ENCODE assay signal across 25 cellular contexts in genomic region chr18:32801236-32801635, GRCh38. TPM values are rescaled to one million over a fixed set of nuclear protein-coding genes. Genes with fewer than 3 reads are reported as not detected.
DNase-seq lines count a peak whose midpoint lies in the region; ATAC-seq, FAIRE-seq and TF ChIP-seq lines count a peak whose summit lies in the region.
"Had no signal": no experiment of that assay in that cellular context is flagged by ENCODE, and none has a peak within 500 bp of the region (broad histone marks: within the 10 kb centered on the region; RNA-seq: fewer than 3 reads in every experiment).

No MANE protein-coding gene starts in this region.

- peak overlapping the region; percentile 99 for H3K27ac Mint-ChIP-seq in memory B cell
- H3K27ac Mint-ChIP-seq: CD8-positive, alpha-beta T cell had no signal

- no peaks in the 10 kb centered on the region for H3K79me1 ChIP-seq in mesenchymal stem cell (replicated peaks; ENCODE audit: low read length, poor library complexity, severe bottlenecking)

- no peak overlapping the region for H3K14ac ChIP-seq in mesenchymal stem cell (ENCODE audit: low read length in 2 of 2)

- H3K9me3 Mint-ChIP-seq in memory B cell, result peaks cover 3% of the 10 kb centered on the region

- ATAC-seq in memory B cell (ENCODE audit: low read depth), result no peak
- no peak for ATAC-seq in stimulated activated naive CD8-positive, alpha-beta T cell treated with anti-CD3 and anti-CD28 coated beads, Interleukin-15, Interleukin-2, amounts not matched to agents 100 U/mL and 50 U/mL, for 24 hours
- ATAC-seq: CD8-positive, alpha-beta T cell; GM12878; K562; Panc1; Right ventricle myocardium inferior had no signal

- H3F3A ChIP-seq in DOHH2 (ENCODE audit: control insufficient read depth, insufficient read depth), result peaks cover 24% of the 10 kb centered on the region

- peaks cover 2% of the 10 kb centered on the region; the same call in 1 of the 2 replicates for H3K36me3 ChIP-seq in DOHH2 (ENCODE audit: control insufficient read depth, low read length)
- H3K36me3 ChIP-seq in thyroid gland, result no peaks in the 10 kb centered on the region
- no peaks in the 10 kb centered on the region for H3K36me3 ChIP-seq in mesenchymal stem cell (ENCODE audit: control insufficient read depth in 1 of 2, insufficient read depth in 2 of 2, low read depth in 1 of 2, low read length in 2 of 2)

- intact Hi-C loops in thyroid gland (cut with DNase I), result no loop called here

- H3K23ac ChIP-seq in mesenchymal stem cell (ENCODE audit: low read length in 2 of 2), result no peak overlapping the region

- H4K91ac ChIP-seq in mesenchymal stem cell (ENCODE audit: low read length), result no peak overlapping the region

- H2BK12ac ChIP-seq in mesenchymal stem cell (ENCODE audit: low read length in 2 of 2), result no peak overlapping the region

- H3K36me3 Mint-ChIP-seq in memory B cell, result peaks cover 3% of the 10 kb centered on the region
- H3K36me3 Mint-ChIP-seq: CD8-positive, alpha-beta T cell had no signal

- H3K4me2 ChIP-seq in DOHH2 (ENCODE audit: low read length), result peak overlapping the region; percentile 71
- H3K4me2 ChIP-seq in mesenchymal stem cell (ENCODE audit: low read length, poor library complexity, severe bottlenecking), result no peak overlapping the region

- no peak overlapping the region for H3K9ac ChIP-seq in mesenchymal stem cell (ENCODE audit: low read length)
- H3K9ac ChIP-seq: GM23248 had no signal

- TF ChIP-seq CTCF in DOHH2 (IDR thresholded peaks at IDR 0.05; ENCODE audit: low read depth, low read length, poor library complexity, severe bottlenecking) (no peak), thyroid gland (IDR thresholded peaks at IDR 0.05) (no peak)

- no peak overlapping the region for H3K27ac ChIP-seq in DOHH2 (ENCODE audit: low read depth, low read length)
- peak overlapping the region; percentile 62 to 84 (median 75) for H3K27ac ChIP-seq in thyroid gland
- no peak overlapping the region for H3K27ac ChIP-seq in mesenchymal stem cell (ENCODE audit: low read length, poor library complexity, severe bottlenecking)
- H3K27ac ChIP-seq: GM23248, HL-60, SK-N-MC had no signal

- H2AK5ac ChIP-seq in mesenchymal stem cell (ENCODE audit: low read length, severe bottlenecking), result no peak overlapping the region

- peak; percentile 41 for DNase-seq in RCC 7860 (ENCODE audit: low spot score)
- no peak for DNase-seq in memory B cell (ENCODE audit: low spot score in 2 of 2)
- no peak for DNase-seq in thyroid gland
- no peak for DNase-seq in mesenchymal stem cell
- DNase-seq in stimulated activated naive CD8-positive, alpha-beta T cell treated with anti-CD3 and anti-CD28 coated beads, Interleukin-15, Interleukin-2, amounts not matched to agents 100 U/mL and 50 U/mL, for 24 hours, result no peak
- no peak for DNase-seq in COLO829 (ENCODE audit: low spot score)
- DNase-seq: CD8-positive, alpha-beta T cell; DND-41; GDM1; GM23248; HCEC 1CT; NCI-H1436; NCI-H2029; NCI-H2171 treated with DMSO at 0.1 percent for 48 hours; NCI-H446 treated with DMSO at 0.1 percent for 48 hours; NCI-H82 had no signal

- no peaks in the 10 kb centered on the region for H4K20me1 ChIP-seq in DOHH2 (ENCODE audit: control insufficient read depth, insufficient read depth, low read depth, low read length)

- no peak overlapping the region for H2BK120ac ChIP-seq in mesenchymal stem cell (ENCODE audit: low read depth, low read length)

- no peak for TF ChIP-seq POLR2A in thyroid gland (IDR thresholded peaks at IDR 0.05)

- no peaks in the 10 kb centered on the region for H3K79me2 ChIP-seq in DOHH2 (ENCODE audit: control insufficient read depth, low read length)

- H2BK5ac ChIP-seq in mesenchymal stem cell (ENCODE audit: low read depth, low read length, poor library complexity, severe bottlenecking), result no peak overlapping the region

- H3K4me3 ChIP-seq in DOHH2 (ENCODE audit: low read length) (peak overlapping the region; percentile 41), thyroid gland (replicated peaks in 1 of 3) (no peak overlapping the region), mesenchymal stem cell (ENCODE audit: insufficient read depth in 1 of 2, low read depth in 1 of 2, low read length in 2 of 2) (no peak overlapping the region)
- H3K4me3 ChIP-seq: GM12878, GM23248, K562, SK-N-MC had no signal

- no peak overlapping the region for H4K8ac ChIP-seq in mesenchymal stem cell (ENCODE audit: low read length)

- H3K4ac ChIP-seq in mesenchymal stem cell (ENCODE audit: low read depth in 1 of 2, low read length in 2 of 2), result no peak overlapping the region

- peak; percentile 95 for FAIRE-seq in RCC 7860 (lab: Jason Lieb, UNC)
- FAIRE-seq: GM12878, GM18507, HTR-8/SVneo, K562 had no signal

- H3K27me3 ChIP-seq in DOHH2 (ENCODE audit: control insufficient read depth, low read length) (no peaks in the 10 kb centered on the region), thyroid gland (no peaks in the 10 kb centered on the region), mesenchymal stem cell (ENCODE audit: control insufficient read depth in 1 of 2, insufficient read depth in 1 of 2, low read length in 2 of 2) (no peaks in the 10 kb centered on the region)

- 10 to 12% methylated on average over 1 of the region's 1 CpG for WGBS in thyroid gland, 2 donors
- 70% methylated on average over 1 of the region's 1 CpG for WGBS in mesenchymal stem cell

- no peaks in the 10 kb centered on the region for H3K27me3 Mint-ChIP-seq in memory B cell

- no peak overlapping the region for H2AFZ ChIP-seq in mesenchymal stem cell (ENCODE audit: low read depth, low read length)
- H2AFZ ChIP-seq: GM23248 had no signal

- H3K4me3 Mint-ChIP-seq in memory B cell, result no peak overlapping the region
- H3K4me3 Mint-ChIP-seq: CD8-positive, alpha-beta T cell had no signal

- peaks cover 34% of the 10 kb centered on the region for H3K4me1 Mint-ChIP-seq in memory B cell

- no peak overlapping the region for H2BK15ac ChIP-seq in mesenchymal stem cell (ENCODE audit: low read depth, poor library complexity, severe bottlenecking)

- H3K9me3 ChIP-seq in DOHH2 (ENCODE audit: control insufficient read depth, insufficient read depth, low read length) (peaks cover 22% of the 10 kb centered on the region), thyroid gland (no peaks in the 10 kb centered on the region), mesenchymal stem cell (ENCODE audit: control insufficient read depth, low read length) (peaks cover 4% of the 10 kb centered on the region)

- H3K18ac ChIP-seq in mesenchymal stem cell (ENCODE audit: low read depth in 1 of 2, low read length in 2 of 2), result no peak overlapping the region

- H3K4me1 ChIP-seq in DOHH2 (ENCODE audit: control insufficient read depth, low read length) (peaks cover 63% of the 10 kb centered on the region), thyroid gland (peaks cover 35 to 37% of the 10 kb centered on the region in 2 donors), mesenchymal stem cell (ENCODE audit: control insufficient read depth, insufficient read depth, low read depth, low read length) (peaks cover 7% of the 10 kb centered on the region)

- no peaks in the 10 kb centered on the region for H3K9me2 ChIP-seq in DOHH2 (replicated peaks; ENCODE audit: control insufficient read depth, low read length)

RNA-seq across cellular contexts. Expression of gene KLHL14, which starts 28.4 kb away (rescaled TPM):
- total RNA-seq in thyroid gland, result 10 to 100 TPM; 18.9 to 36.5 (median 29.3) TPM
- polyA plus RNA-seq in mesenchymal stem cell (2013, experiment 1 of 2), result 18.0 TPM
- polyA plus RNA-seq in mesenchymal stem cell (2013, experiment 2 of 2), result 17.8 TPM
- total RNA-seq: GM23248, K562, Right ventricle myocardium inferior had no signal
- polyA plus RNA-seq: GM23248, K562 had no signal

Comparison
In these comparisons a context has a peak if more than half of its experiments do, and no peak if none do; other contexts are left out.
1. H3K27ac ChIP-seq: peak in thyroid gland (3 of 3); none in DOHH2 (single experiment) and mesenchymal stem cell (single experiment).